Comparison of ENCODE assay signal across 22 cellular contexts in genomic region chr1:204306076-204306475, GRCh38. TPM values are rescaled to one million over a fixed set of nuclear protein-coding genes. Genes with fewer than 3 reads are reported as not detected.
"Had no signal": no experiment of that assay in that cellular context is flagged by ENCODE, and none has a peak within 500 bp of the region (broad histone marks: within the 10 kb centered on the region; RNA-seq: fewer than 3 reads in every experiment).

No MANE protein-coding gene starts in this region.

- H3K4me3 ChIP-seq: body of pancreas, hepatocyte had no signal

- H3K4me1 ChIP-seq: parathyroid adenoma had no signal

- H3K36me3 ChIP-seq: left ventricle myocardium inferior, sigmoid colon had no signal

- H3K27me3 ChIP-seq: body of pancreas, hepatocyte had no signal

- H3K27ac ChIP-seq: body of pancreas, hepatocyte, parathyroid adenoma had no signal

- H3K9me3 ChIP-seq: body of pancreas, left ventricle myocardium inferior, sigmoid colon had no signal

- H3K9ac ChIP-seq: parathyroid adenoma had no signal

- ATAC-seq: activated T-helper 17 cell treated with anti-CD3 and anti-CD28 coated beads, Interleukin-2, amount 50 U/mL, for 72 hours; body of pancreas; effector memory CD8-positive, alpha-beta T cell; naive thymus-derived CD4-positive, alpha-beta T cell had no signal

- H2AFZ ChIP-seq: hepatocyte, parathyroid adenoma had no signal

- H3K79me2 ChIP-seq: parathyroid adenoma had no signal

- DNase-seq: activated CD4-positive, alpha-beta memory T cell treated with anti-CD3 and anti-CD28 coated beads, Interleukin-2, amount 10 ng/mL, durations not matched to agents 7 days and 5 days; activated CD4-positive, alpha-beta T cell treated with anti-CD3 and anti-CD28 coated beads for 48 hours; activated CD4-positive, CD25-positive, alpha-beta regulatory T cell; activated naive CD4-positive, alpha-beta T cell; activated naive CD8-positive, alpha-beta T cell treated with anti-CD3 and anti-CD28 coated beads, Interleukin-2, amount 10 ng/mL, durations not matched to agents 7 days and 5 days; activated T-cell treated with anti-CD3 and anti-CD28 coated beads, Interleukin-2, amount 50 U/mL, for 1 hour; amygdala; body of pancreas; dermis blood vessel endothelial cell; effector memory CD8-positive, alpha-beta T cell; foreskin fibroblast; left ventricle myocardium inferior; mammary epithelial cell; naive thymus-derived CD4-positive, alpha-beta T cell; sigmoid colon; stimulated activated CD4-positive, alpha-beta T cell treated with anti-CD3 and anti-CD28 coated beads, Interleukin-12 subunit alpha, Interleukin-12 subunit beta, amount 100 ng/mL, for 4 hours; stimulated activated CD4-positive, alpha-beta T cell treated with anti-CD3 and anti-CD28 coated beads, Interleukin-1b, Interleukin-23, amount 100 ng/mL, for 48 hours; stimulated activated CD8-positive, alpha-beta memory T cell treated with anti-CD3 and anti-CD28 coated beads, Interleukin-4, amount 100 ng/mL, for 48 hours; stimulated activated naive CD4-positive, alpha-beta T cell had no signal

- H3K4me2 ChIP-seq: hepatocyte had no signal

RNA-seq across cellular contexts. Expression of gene PLEKHA6, which starts 53.7 kb away (rescaled TPM):
- total RNA-seq: activated CD4-positive, alpha-beta memory T cell treated with anti-CD3 and anti-CD28 coated beads, Interleukin-2, amount 10 ng/mL, durations not matched to agents 7 days and 5 days had no signal
